8 cellular contexts compared by ENCODE assay signal in genomic region chr4:40316333-40316781, GRCh38. TPM values are rescaled to one million over a fixed set of nuclear protein-coding genes. Genes with fewer than 3 reads are reported as not detected.
DNase-seq lines count a peak whose midpoint lies in the region; ATAC-seq, FAIRE-seq and TF ChIP-seq lines count a peak whose summit lies in the region.

No MANE protein-coding gene starts in this region.

- H3K4me3 ChIP-seq in GM12865 (ENCODE audit: low read depth, low read length) = peak overlapping the region; percentile 40

- H3K9me3 Mint-ChIP-seq in activated naive CD8-positive, alpha-beta T cell treated with anti-CD3 and anti-CD28 coated beads for 36 hours = no peaks in the 10 kb centered on the region

- peaks cover 51% of the 10 kb centered on the region for H3K4me1 Mint-ChIP-seq in activated naive CD8-positive, alpha-beta T cell treated with anti-CD3 and anti-CD28 coated beads for 36 hours

- TF ChIP-seq CTCF in GM12865 (IDR thresholded peaks at IDR 0.05; ENCODE audit: insufficient read depth, low read depth, low read length, missing control alignments) = no peak

- peak; percentile 51 for ATAC-seq in HG03439 (IDR thresholded peaks at IDR 0.05; ENCODE audit: unreplicated experiment)

- peak; percentile 70 for DNase-seq in GM12865 (ENCODE audit: low read depth)
- DNase-seq in activated naive CD8-positive, alpha-beta T cell treated with anti-CD3 and anti-CD28 coated beads for 36 hours = peak; percentile 51
- peak; percentile 67 for DNase-seq in superior temporal gyrus (ENCODE audit: extremely low spot score)
- no peak for DNase-seq in occipital lobe (lab: John Stamatoyannopoulos, UW)
- no peak for DNase-seq in amygdala (lab: John Stamatoyannopoulos, UW)
- no peak for DNase-seq in NCI-H526 (lab: John Stamatoyannopoulos, UW)

- H3K27ac Mint-ChIP-seq in activated naive CD8-positive, alpha-beta T cell treated with anti-CD3 and anti-CD28 coated beads for 36 hours = peak overlapping the region; percentile 100

- peak overlapping the region; percentile 86 for H3K4me3 Mint-ChIP-seq in activated naive CD8-positive, alpha-beta T cell treated with anti-CD3 and anti-CD28 coated beads for 36 hours

- peak; percentile 99 for FAIRE-seq in islet of Langerhans (lab: Jason Lieb, UNC)

- no peaks in the 10 kb centered on the region for H3K27me3 Mint-ChIP-seq in activated naive CD8-positive, alpha-beta T cell treated with anti-CD3 and anti-CD28 coated beads for 36 hours

- H3K36me3 Mint-ChIP-seq in activated naive CD8-positive, alpha-beta T cell treated with anti-CD3 and anti-CD28 coated beads for 36 hours = no peaks in the 10 kb centered on the region

RNA-seq across cellular contexts. Expression of gene CHRNA9, which starts 18.8 kb away (rescaled TPM):
- under 1 TPM in 1 of 2 experiments, not detected in 1; 0.22 TPM for total RNA-seq in activated naive CD8-positive, alpha-beta T cell treated with anti-CD3 and anti-CD28 coated beads for 36 hours
- total RNA-seq in occipital lobe = 0.31 TPM

Comparison
In these comparisons a context has a peak if more than half of its experiments do, and no peak if none do; other contexts are left out.
1. DNase-seq: peak in GM12865 (single experiment), activated naive CD8-positive, alpha-beta T cell treated with anti-CD3 and anti-CD28 coated beads for 36 hours (single experiment) and superior temporal gyrus (single experiment); none in occipital lobe (single experiment), amygdala (0 of 56) and NCI-H526 (0 of 2).